Comparison of ENCODE assay signal across 20 cellular contexts in the genomic region with DNA sequence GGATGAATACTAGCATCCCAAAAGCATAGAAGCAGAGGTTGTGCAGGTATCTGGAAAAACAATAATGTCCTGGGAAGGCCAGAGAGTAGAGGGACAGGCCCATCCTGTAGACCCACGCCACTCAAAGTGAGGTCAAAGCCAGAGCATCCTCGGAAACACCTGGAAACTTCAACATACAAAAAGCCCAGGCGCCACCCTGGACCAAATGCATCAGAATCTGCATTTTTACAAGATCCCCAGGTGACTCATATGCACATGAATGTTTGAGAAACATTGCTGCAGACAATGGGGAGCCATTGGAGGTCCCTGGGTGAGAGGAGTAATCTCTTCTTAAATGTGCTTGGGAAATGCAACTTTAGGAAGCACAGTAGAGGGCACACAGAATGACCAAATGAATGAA.
"Had no signal": no experiment of that assay in that cellular context is flagged by ENCODE, and none has a peak within 500 bp of the region (broad histone marks: within the 10 kb centered on the region; RNA-seq: fewer than 3 reads in every experiment).

No MANE protein-coding gene starts in this region.

- H3K79me2 ChIP-seq: parathyroid adenoma had no signal

- H3K9me3 ChIP-seq: stomach, testis, upper lobe of left lung had no signal

- H3K36me3 Mint-ChIP-seq: T-cell had no signal

- H3K4me3 ChIP-seq: stomach, testis, upper lobe of left lung had no signal

- H3K9me3 Mint-ChIP-seq: activated naive CD4-positive, alpha-beta T cell treated with anti-CD3 and anti-CD28 coated beads for 36 hours; activated naive CD8-positive, alpha-beta T cell treated with anti-CD3 and anti-CD28 coated beads, Interleukin-2, amount 50 U/mL, for 24 hours; activated T-helper 17 cell treated with anti-CD3 and anti-CD28 coated beads, Interleukin-2, amount 50 U/mL, for 72 hours; neural crest cell; T-cell had no signal

- H3K9ac ChIP-seq: parathyroid adenoma had no signal

- H3K4me1 ChIP-seq: foreskin keratinocyte, parathyroid adenoma had no signal

- DNase-seq: activated CD4-positive, alpha-beta T cell treated with anti-CD3 and anti-CD28 coated beads for 1 hour; activated CD4-positive, alpha-beta T cell treated with anti-CD3 and anti-CD28 coated beads, Interleukin-2, amount 50 U/mL, for 48 hours; activated naive CD4-positive, alpha-beta T cell treated with anti-CD3 and anti-CD28 coated beads for 36 hours; activated naive CD8-positive, alpha-beta T cell treated with anti-CD3 and anti-CD28 coated beads, Interleukin-2, amount 50 U/mL, for 24 hours; aorta; effector CD8-positive, alpha-beta T cell; foreskin keratinocyte; glutamatergic neuron; kidney glomerular epithelial cell; midbrain; stimulated activated CD4-positive, alpha-beta T cell treated with anti-CD3 and anti-CD28 coated beads, Interleukin-12 subunit alpha, Interleukin-12 subunit beta, amount 100 ng/mL, for 4 hours; stimulated activated CD4-positive, alpha-beta T cell treated with anti-CD3 and anti-CD28 coated beads, Interleukin-2, amount 100 ng/mL, for 24 hours; stomach; T-cell; T-helper 9 cell; testis; upper lobe of left lung had no signal

- H3K36me3 ChIP-seq: stomach, upper lobe of left lung had no signal

- H3K4me3 Mint-ChIP-seq: activated naive CD4-positive, alpha-beta T cell treated with anti-CD3 and anti-CD28 coated beads for 36 hours; activated naive CD8-positive, alpha-beta T cell treated with anti-CD3 and anti-CD28 coated beads, Interleukin-2, amount 50 U/mL, for 24 hours; activated T-helper 17 cell treated with anti-CD3 and anti-CD28 coated beads, Interleukin-2, amount 50 U/mL, for 72 hours; neural crest cell; T-cell had no signal

- H3K27ac Mint-ChIP-seq: activated naive CD4-positive, alpha-beta T cell treated with anti-CD3 and anti-CD28 coated beads for 36 hours; activated naive CD8-positive, alpha-beta T cell treated with anti-CD3 and anti-CD28 coated beads, Interleukin-2, amount 50 U/mL, for 24 hours; activated T-helper 17 cell treated with anti-CD3 and anti-CD28 coated beads, Interleukin-2, amount 50 U/mL, for 72 hours; T-cell had no signal

- H3K27me3 ChIP-seq: foreskin keratinocyte, stomach, testis, upper lobe of left lung had no signal

- H3K4me1 Mint-ChIP-seq: activated naive CD8-positive, alpha-beta T cell treated with anti-CD3 and anti-CD28 coated beads, Interleukin-2, amount 50 U/mL, for 24 hours; activated T-helper 17 cell treated with anti-CD3 and anti-CD28 coated beads, Interleukin-2, amount 50 U/mL, for 72 hours; T-cell had no signal

- H3K27ac ChIP-seq: foreskin keratinocyte, parathyroid adenoma, stomach, testis, upper lobe of left lung had no signal
